Comparison of ENCODE assay signal across 1 cellular context in the genomic region with DNA sequence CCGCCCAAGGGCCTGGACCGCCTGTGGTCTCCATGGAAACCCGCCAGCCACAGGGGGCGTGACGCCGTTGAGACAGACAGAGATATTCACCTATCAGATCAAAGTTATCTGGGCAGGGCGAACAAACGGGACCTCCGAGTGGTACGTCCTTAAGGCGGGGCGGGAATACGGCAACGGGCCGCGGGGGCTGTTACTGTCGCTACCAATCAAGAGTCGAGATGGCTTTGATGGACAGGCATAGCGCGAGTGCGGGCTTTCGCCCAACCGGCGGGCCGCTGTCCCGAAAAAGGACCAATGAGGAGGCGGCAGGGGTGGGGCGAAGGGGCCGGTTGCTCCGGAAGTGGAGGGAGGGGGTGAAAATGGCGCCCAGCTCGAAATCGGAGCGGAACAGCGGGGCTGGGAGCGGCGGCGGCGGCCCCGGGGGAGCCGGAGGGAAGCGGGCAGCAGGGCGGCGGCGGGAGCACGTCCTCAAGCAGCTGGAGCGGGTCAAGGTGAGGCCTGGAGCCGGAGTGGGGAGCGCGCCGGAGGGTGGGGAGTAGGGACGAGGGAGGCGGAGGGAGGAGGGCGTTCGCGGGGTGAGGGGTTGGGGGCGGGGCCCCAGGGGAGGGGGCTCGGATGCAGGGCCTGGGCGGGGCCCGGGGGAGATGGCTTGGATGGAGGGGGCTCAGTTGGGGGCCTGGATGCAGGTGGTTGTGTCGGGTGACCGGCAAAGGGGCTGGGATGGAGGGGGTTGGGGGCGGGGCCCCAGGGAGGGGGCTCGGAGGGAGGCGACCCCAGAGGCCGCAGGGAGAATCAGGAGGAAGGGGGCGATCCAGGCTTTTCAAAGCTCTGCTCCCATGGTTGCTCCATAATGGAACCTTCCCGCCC.
A peak's percentile ranks its signal among the peaks of the same experiment; 100 is the strongest.
TF ChIP-seq lines count a peak whose summit lies in the region.

Gene DCAF15 (plus strand): TSS at position 356 of the 867 bp plus-strand sequence. CDS start 4 bp downstream, at position 360.

TF ChIP-seq in K562, 482 proteins besides CTCF, POLR2A, EP300 and RAD21 (continued from another document and continues in another):
- peak; percentile 96 for TF ChIP-seq PBX2 (CRISPR knock-in tag; IDR thresholded peaks at IDR 0.05; ENCODE audit: low read depth)
- TF ChIP-seq PBX2 (tag; conservative IDR thresholded peaks at IDR 0.05; ENCODE audit: low read depth), result peak; percentile 100
- TF ChIP-seq CXXC5 (CRISPR knock-in tag; IDR thresholded peaks at IDR 0.05), result peak; percentile 100
- 0 out of 2 replicates have a peak, but pooled peaks have one; percentile 18 for TF ChIP-seq TCF3 (CRISPR knock-in tag; IDR thresholded peaks at IDR 0.05)
- TF ChIP-seq FOXJ2 (tag; IDR thresholded peaks at IDR 0.05), result peak; percentile 83
- TF ChIP-seq SPI1 (IDR thresholded peaks at IDR 0.05; ENCODE audit: borderline replicate concordance, low read depth, low read length), result 0 out of 2 replicates have a peak, but pooled peaks have one; percentile 17
- TF ChIP-seq ELF4 (CRISPR knock-in tag; IDR thresholded peaks at IDR 0.05), result peak; percentile 92
- TF ChIP-seq TRIM24 (IDR thresholded peaks at IDR 0.05), result no peak
- TF ChIP-seq GABPB1 (CRISPR knock-in tag; IDR thresholded peaks at IDR 0.05), result peak; percentile 88; the same call in 1 of the 2 replicates
- peak; percentile 85 for TF ChIP-seq NR2C1 (IDR thresholded peaks at IDR 0.05)
- TF ChIP-seq NR2C1 (tag; IDR thresholded peaks at IDR 0.05), result peak; percentile 72
- TF ChIP-seq TBL1XR1 (IDR thresholded peaks at IDR 0.05; ENCODE audit: low read length in 2 of 2), result peak in 1 of 2 experiments; percentile 55; a peak in 1 of 4 replicates
- peak; percentile 58; the same call in 1 of the 2 replicates for TF ChIP-seq ATF1 (CRISPR knock-in tag; IDR thresholded peaks at IDR 0.05)
- peak; percentile 95 for TF ChIP-seq ATF1 (tag; IDR thresholded peaks at IDR 0.05)
- peak; percentile 60 for TF ChIP-seq HNRNPK (IDR thresholded peaks at IDR 0.05; ENCODE audit: low read depth, low read length, poor library complexity, severe bottlenecking)
- peak; percentile 92 for TF ChIP-seq SUPT5H (IDR thresholded peaks at IDR 0.05)
- peak; percentile 43; the same call in 1 of the 2 replicates for TF ChIP-seq GTF2E2 (tag; IDR thresholded peaks at IDR 0.05)
- TF ChIP-seq ZNF445 (CRISPR knock-in tag; IDR thresholded peaks at IDR 0.05; ENCODE audit: low read depth), result no peak
- TF ChIP-seq CREB1 (IDR thresholded peaks at IDR 0.05), result peak; percentile 55; the same call in 1 of the 2 replicates
- TF ChIP-seq CREB1 (CRISPR knock-in tag; IDR thresholded peaks at IDR 0.05), result peak; percentile 92
- TF ChIP-seq NFRKB (IDR thresholded peaks at IDR 0.05; ENCODE audit: low read depth), result peak; percentile 86
- peak; percentile 85 for TF ChIP-seq SIN3B (IDR thresholded peaks at IDR 0.05; ENCODE audit: low read depth)
- no peak for TF ChIP-seq ARID1B (IDR thresholded peaks at IDR 0.05)
- peak; percentile 97 for TF ChIP-seq ASH1L (IDR thresholded peaks at IDR 0.05; ENCODE audit: borderline replicate concordance, low read depth, partially characterized antibody)
- no peak for TF ChIP-seq ZNF507 (tag; conservative IDR thresholded peaks at IDR 0.05)
- TF ChIP-seq KLF16 (IDR thresholded peaks at IDR 0.05), result peak; percentile 63; the same call in 1 of the 2 replicates
- TF ChIP-seq ZNF140 (CRISPR knock-in tag; IDR thresholded peaks at IDR 0.05), result no peak
- peak; percentile 62 for TF ChIP-seq GMEB1 (CRISPR knock-in tag; IDR thresholded peaks at IDR 0.05)
- peak; percentile 68 to 74 for TF ChIP-seq NRF1 (conservative IDR thresholded peaks at IDR 0.05 in 1 of 2, IDR thresholded peaks at IDR 0.05 in 1 of 2)
- peak in 1 of 2 experiments; percentile 58; a peak in 1 of 4 replicates for TF ChIP-seq KDM4B (IDR thresholded peaks at IDR 0.05; ENCODE audit: borderline replicate concordance in 2 of 2, low read depth in 1 of 2)
- TF ChIP-seq MAZ (CRISPR knock-in tag; conservative IDR thresholded peaks at IDR 0.05 in 1 of 2, IDR thresholded peaks at IDR 0.05 in 1 of 2), result peak; percentile 69 to 88; a peak in 3 of 4 replicates
- peak; percentile 95 for TF ChIP-seq CEBPZ (IDR thresholded peaks at IDR 0.05; ENCODE audit: borderline replicate concordance, low read depth, low read length)
- peak; percentile 83 for TF ChIP-seq PHF20 (IDR thresholded peaks at IDR 0.05; ENCODE audit: partially characterized antibody)
- TF ChIP-seq, protein P1, sequence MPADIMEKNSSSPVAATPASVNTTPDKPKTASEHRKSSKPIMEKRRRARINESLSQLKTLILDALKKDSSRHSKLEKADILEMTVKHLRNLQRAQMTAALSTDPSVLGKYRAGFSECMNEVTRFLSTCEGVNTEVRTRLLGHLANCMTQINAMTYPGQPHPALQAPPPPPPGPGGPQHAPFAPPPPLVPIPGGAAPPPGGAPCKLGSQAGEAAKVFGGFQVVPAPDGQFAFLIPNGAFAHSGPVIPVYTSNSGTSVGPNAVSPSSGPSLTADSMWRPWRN (IDR thresholded peaks at IDR 0.05; ENCODE audit: low read depth), result peak; percentile 74; the same call in 1 of the 2 replicates
- TF ChIP-seq ELF2 (CRISPR knock-in tag; IDR thresholded peaks at IDR 0.05), result peak; percentile 57; the same call in 1 of the 2 replicates
- no peak for TF ChIP-seq NR2C2 (CRISPR knock-in tag; IDR thresholded peaks at IDR 0.05)
- peak; percentile 96 for TF ChIP-seq NR2C2 (tag; IDR thresholded peaks at IDR 0.05)
- peak; percentile 67 for TF ChIP-seq MEIS2 (IDR thresholded peaks at IDR 0.05; ENCODE audit: partially characterized antibody)
- TF ChIP-seq C11orf30 (IDR thresholded peaks at IDR 0.05; ENCODE audit: low read depth), result peak; percentile 86
- no peak for TF ChIP-seq PURB (CRISPR knock-in tag; IDR thresholded peaks at IDR 0.05; ENCODE audit: low read depth)
- TF ChIP-seq HNRNPLL (IDR thresholded peaks at IDR 0.05; ENCODE audit: low read depth, low read length, poor library complexity, severe bottlenecking), result peak; percentile 59
- peak; percentile 92 for TF ChIP-seq ZNF263 (CRISPR knock-in tag; IDR thresholded peaks at IDR 0.05; ENCODE audit: borderline replicate concordance)
- TF ChIP-seq POLR2AphosphoS5 (IDR thresholded peaks at IDR 0.05; ENCODE audit: control insufficient read depth, insufficient read depth, low read depth, low read length), result peak; percentile 77
- peak; percentile 98 for TF ChIP-seq SP1 (CRISPR knock-in tag; IDR thresholded peaks at IDR 0.05)
- peak; percentile 54; the same call in 1 of the 2 replicates for TF ChIP-seq EP400 (IDR thresholded peaks at IDR 0.05)
- TF ChIP-seq SIN3A (IDR thresholded peaks at IDR 0.05; ENCODE audit: borderline replicate concordance in 2 of 2, control insufficient read depth in 1 of 2, low read depth in 2 of 2, low read length in 2 of 2), result peak in 1 of 2 experiments; percentile 17; a peak in 1 of 4 replicates
- peak; percentile 96 for TF ChIP-seq MBD2 (IDR thresholded peaks at IDR 0.05; ENCODE audit: borderline replicate concordance, low read depth)
- TF ChIP-seq PHF8 (IDR thresholded peaks at IDR 0.05; ENCODE audit: borderline replicate concordance, low read length), result peak; percentile 77; the same call in 1 of the 2 replicates
- TF ChIP-seq FOXM1 (IDR thresholded peaks at IDR 0.05; ENCODE audit: low read depth), result peak; percentile 57; the same call in 1 of the 2 replicates
- TF ChIP-seq FOXM1 (CRISPR knock-in tag; IDR thresholded peaks at IDR 0.05; ENCODE audit: low read depth), result no peak
- TF ChIP-seq ZNF408 (CRISPR knock-in tag; IDR thresholded peaks at IDR 0.05; ENCODE audit: low read depth), result no peak
- peak; percentile 30; the same call in 1 of the 2 replicates for TF ChIP-seq ESRRA (IDR thresholded peaks at IDR 0.05; ENCODE audit: borderline replicate concordance, low read depth)
- TF ChIP-seq CREM (IDR thresholded peaks at IDR 0.05; ENCODE audit: low read depth), result peak; percentile 88
- TF ChIP-seq SP2 (IDR thresholded peaks at IDR 0.05; ENCODE audit: extremely low read depth, low read depth, low read length, poor library complexity, severe bottlenecking), result peak; percentile 94
- TF ChIP-seq BRD9 (IDR thresholded peaks at IDR 0.05; ENCODE audit: low read depth, partially characterized antibody), result no peak
- TF ChIP-seq OTX1 (CRISPR knock-in tag; IDR thresholded peaks at IDR 0.05), result peak; percentile 61
- no peak for TF ChIP-seq ZNF41 (CRISPR knock-in tag; conservative IDR thresholded peaks at IDR 0.05)
- peak; percentile 54 to 66; a peak in 2 of 4 replicates for TF ChIP-seq FOXK2 (conservative IDR thresholded peaks at IDR 0.05 in 1 of 2, IDR thresholded peaks at IDR 0.05 in 1 of 2; ENCODE audit: low read depth in 2 of 2)
- 0 out of 2 replicates have a peak, but pooled peaks have one; percentile 14 for TF ChIP-seq JUND (IDR thresholded peaks at IDR 0.05; ENCODE audit: borderline replicate concordance, low read depth, low read length)
- TF ChIP-seq JUND (tag; IDR thresholded peaks at IDR 0.05; ENCODE audit: borderline replicate concordance, low read depth, low read length), result no peak
- peak; percentile 49; the same call in 1 of the 2 replicates for TF ChIP-seq ZBTB7A (IDR thresholded peaks at IDR 0.05; ENCODE audit: borderline replicate concordance, control insufficient read depth, low read depth, low read length)
- TF ChIP-seq HDAC1 (IDR thresholded peaks at IDR 0.05), result peak in 1 of 2 experiments; percentile 84; a peak in 2 of 4 replicates
- TF ChIP-seq ZNF280B (CRISPR knock-in tag; IDR thresholded peaks at IDR 0.05), result no peak
- TF ChIP-seq GATAD2A (IDR thresholded peaks at IDR 0.05), result no peak
- TF ChIP-seq ETV1 (tag; conservative IDR thresholded peaks at IDR 0.05; ENCODE audit: low read depth), result peak; percentile 93
- peak; percentile 87 for TF ChIP-seq POLR2G (IDR thresholded peaks at IDR 0.05; ENCODE audit: low read depth, low read length)
